20 cellular contexts compared by ENCODE assay signal in genomic region chr3:194075088-194075615, GRCh38.
"Had no signal": no experiment of that assay in that cellular context is flagged by ENCODE, and none has a peak within 500 bp of the region (broad histone marks: within the 10 kb centered on the region; RNA-seq: fewer than 3 reads in every experiment).

No MANE protein-coding gene starts in this region.

- FAIRE-seq: kidney had no signal

- H3K36me3 ChIP-seq: esophagus squamous epithelium, left lung, right atrium auricular region, suprapubic skin had no signal

- H3K4me3 ChIP-seq: coronary artery, esophagus squamous epithelium, left lung, right atrium auricular region, skin epidermis, suprapubic skin had no signal

- H3K27me3 ChIP-seq: right atrium auricular region, suprapubic skin had no signal

- ATAC-seq: activated CD4-positive, alpha-beta T cell treated with anti-CD3 and anti-CD28 coated beads for 36 hours; activated naive CD4-positive, alpha-beta T cell treated with anti-CD3 and anti-CD28 coated beads, Interleukin-2, amount 50 U/mL, for 72 hours; naive thymus-derived CD8-positive, alpha-beta T cell; stimulated activated naive CD8-positive, alpha-beta T cell treated with anti-CD3 and anti-CD28 coated beads, Interleukin-15, Interleukin-2, amounts not matched to agents 100 U/mL and 50 U/mL, for 24 hours had no signal

- H3K27ac ChIP-seq: coronary artery, esophagus squamous epithelium, right atrium auricular region, skin epidermis, suprapubic skin had no signal

- DNase-seq: activated CD4-positive, alpha-beta memory T cell treated with anti-CD3 and anti-CD28 coated beads, Interleukin-2, amount 10 ng/mL, durations not matched to agents 7 days and 5 days; activated CD4-positive, alpha-beta T cell treated with anti-CD3 and anti-CD28 coated beads for 36 hours; activated effector memory CD4-positive, alpha-beta T cell treated with Interleukin-2 at 50 U/mL for 16 hours; activated T-cell treated with anti-CD3 and anti-CD28 coated beads, Interleukin-2, amount 50 U/mL, for 24 hours; amniotic stem cell; effector CD4-positive, alpha-beta T cell; esophagus squamous epithelium; hypothalamus; kidney; naive thymus-derived CD8-positive, alpha-beta T cell; posterior cingulate gyrus; stimulated activated CD4-positive, alpha-beta T cell treated with anti-CD3 and anti-CD28 coated beads, Interleukin-4, amount 100 ng/mL, for 4 hours; stimulated activated naive CD8-positive, alpha-beta T cell treated with anti-CD3 and anti-CD28 coated beads, Interleukin-15, Interleukin-2, amounts not matched to agents 100 U/mL and 50 U/mL, for 24 hours; trophoblast cell had no signal

- H3K9me3 ChIP-seq: esophagus squamous epithelium, left lung, right atrium auricular region, suprapubic skin had no signal
